ENCODE assay signal across 17 cellular contexts in genomic region chr5:129966071-129966470, GRCh38.
A peak's percentile ranks its signal among the peaks of the same experiment; 100 is the strongest.
DNase-seq lines count a peak whose midpoint lies in the region; ATAC-seq and TF ChIP-seq lines count a peak whose summit lies in the region.
"Had no signal": no experiment of that assay in that cellular context is flagged by ENCODE, and none has a peak within 500 bp of the region (broad histone marks: within the 10 kb centered on the region; RNA-seq: fewer than 3 reads in every experiment).

No MANE protein-coding gene starts in this region.

- H3K27ac ChIP-seq in right atrium auricular region, result peak overlapping the region; percentile 70 to 83
- H3K27ac ChIP-seq: BLaER1, GM23248 had no signal

- H3K4me1 ChIP-seq in right atrium auricular region, result peaks cover 0 to 40% of the 10 kb centered on the region in 2 donors

- ATAC-seq in left ventricle myocardium superior, result no peak
- ATAC-seq: GM12878, HCT116 had no signal

- H3K4me3 ChIP-seq in right atrium auricular region, result no peak overlapping the region
- no peak overlapping the region for H3K4me3 ChIP-seq in retinal pigment epithelial cell (ENCODE audit: low read length)
- H3K4me3 ChIP-seq: BLaER1, GM12878, GM23248 had no signal

- H3K36me3 ChIP-seq in right atrium auricular region, result no peaks in the 10 kb centered on the region
- H3K36me3 ChIP-seq: BLaER1 had no signal

- TF ChIP-seq CTCF in right atrium auricular region (IDR thresholded peaks at IDR 0.05) (no peak), retinal pigment epithelial cell (conservative IDR thresholded peaks at IDR 0.05; ENCODE audit: low read depth, low read length) (no peak)

- intact Hi-C loops in left ventricle myocardium superior (cut with micrococcal nuclease), result no loop called here

- DNase-seq in right atrium auricular region (ENCODE audit: low spot score), result no peak
- DNase-seq in left ventricle myocardium superior, result no peak
- DNase-seq in dermis blood vessel endothelial cell, result peak; percentile 26
- DNase-seq in retinal pigment epithelial cell (ENCODE audit: low read depth), result peak; percentile 19
- DNase-seq in Ammon's horn (ENCODE audit: low spot score), result no peak
- DNase-seq in effector CD4-positive, alpha-beta T cell, result no peak
- DNase-seq: CD4-positive, alpha-beta T cell; CD8-positive, alpha-beta memory T cell; DMS 273 treated with DMSO at 0.1 percent for 48 hours; DMS79; EL; GDM1; GM23248; H9 had no signal

- no peaks in the 10 kb centered on the region for H3K9me3 ChIP-seq in right atrium auricular region
- H3K9me3 ChIP-seq: BLaER1 had no signal

- H3K27me3 ChIP-seq in right atrium auricular region, result no peaks in the 10 kb centered on the region
- H3K27me3 ChIP-seq: BLaER1 had no signal

Comparison
In these comparisons a context has a peak if more than half of its experiments do, and no peak if none do; other contexts are left out.
1. DNase-seq: peak in dermis blood vessel endothelial cell (single experiment) and retinal pigment epithelial cell (single experiment); none in right atrium auricular region (single experiment), left ventricle myocardium superior (single experiment), Ammon's horn (single experiment) and effector CD4-positive, alpha-beta T cell (single experiment).